Comparison of ENCODE assay signal across 3 cellular contexts in the genomic region with DNA sequence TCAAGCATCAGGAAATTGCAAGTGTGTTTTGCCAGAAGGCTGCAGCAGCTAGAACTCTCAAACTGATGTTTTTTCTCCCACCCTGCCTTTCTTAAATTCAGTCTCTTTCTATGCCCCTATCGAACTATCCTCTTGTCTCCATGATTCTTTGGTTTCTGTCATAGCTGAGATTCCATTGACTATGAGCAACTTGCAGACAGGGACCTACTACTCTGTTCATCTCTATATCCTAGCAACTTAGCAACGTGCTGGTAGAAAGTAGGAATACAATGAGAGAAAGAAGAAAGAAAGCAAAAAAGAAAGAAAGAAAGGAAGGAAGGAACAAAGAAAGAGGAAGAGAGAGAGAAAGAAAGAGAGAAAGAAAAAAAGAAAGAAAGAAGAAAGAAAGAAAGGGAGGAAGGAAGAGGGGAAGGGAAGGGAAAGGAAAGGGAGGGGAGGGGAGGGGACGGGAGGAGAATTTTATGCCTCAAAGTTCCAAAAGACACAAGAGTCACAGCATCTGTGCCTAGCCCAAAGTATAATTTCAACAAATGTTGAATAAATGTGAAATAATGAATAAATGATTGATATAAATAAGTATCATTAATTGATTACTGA.
TF ChIP-seq lines count a peak whose summit lies in the region.

No MANE protein-coding gene starts in this region.

TF ChIP-seq in GM23338, 12 proteins besides CTCF, POLR2A, EP300 and RAD21 (continues in another document):
- TF ChIP-seq ZNF331 (CRISPR knock-in tag; IDR thresholded peaks at IDR 0.05; ENCODE audit: low read depth): no peak
- TF ChIP-seq POLR2AphosphoS5 (IDR thresholded peaks at IDR 0.05; ENCODE audit: low read depth): no peak
- TF ChIP-seq, protein P1, sequence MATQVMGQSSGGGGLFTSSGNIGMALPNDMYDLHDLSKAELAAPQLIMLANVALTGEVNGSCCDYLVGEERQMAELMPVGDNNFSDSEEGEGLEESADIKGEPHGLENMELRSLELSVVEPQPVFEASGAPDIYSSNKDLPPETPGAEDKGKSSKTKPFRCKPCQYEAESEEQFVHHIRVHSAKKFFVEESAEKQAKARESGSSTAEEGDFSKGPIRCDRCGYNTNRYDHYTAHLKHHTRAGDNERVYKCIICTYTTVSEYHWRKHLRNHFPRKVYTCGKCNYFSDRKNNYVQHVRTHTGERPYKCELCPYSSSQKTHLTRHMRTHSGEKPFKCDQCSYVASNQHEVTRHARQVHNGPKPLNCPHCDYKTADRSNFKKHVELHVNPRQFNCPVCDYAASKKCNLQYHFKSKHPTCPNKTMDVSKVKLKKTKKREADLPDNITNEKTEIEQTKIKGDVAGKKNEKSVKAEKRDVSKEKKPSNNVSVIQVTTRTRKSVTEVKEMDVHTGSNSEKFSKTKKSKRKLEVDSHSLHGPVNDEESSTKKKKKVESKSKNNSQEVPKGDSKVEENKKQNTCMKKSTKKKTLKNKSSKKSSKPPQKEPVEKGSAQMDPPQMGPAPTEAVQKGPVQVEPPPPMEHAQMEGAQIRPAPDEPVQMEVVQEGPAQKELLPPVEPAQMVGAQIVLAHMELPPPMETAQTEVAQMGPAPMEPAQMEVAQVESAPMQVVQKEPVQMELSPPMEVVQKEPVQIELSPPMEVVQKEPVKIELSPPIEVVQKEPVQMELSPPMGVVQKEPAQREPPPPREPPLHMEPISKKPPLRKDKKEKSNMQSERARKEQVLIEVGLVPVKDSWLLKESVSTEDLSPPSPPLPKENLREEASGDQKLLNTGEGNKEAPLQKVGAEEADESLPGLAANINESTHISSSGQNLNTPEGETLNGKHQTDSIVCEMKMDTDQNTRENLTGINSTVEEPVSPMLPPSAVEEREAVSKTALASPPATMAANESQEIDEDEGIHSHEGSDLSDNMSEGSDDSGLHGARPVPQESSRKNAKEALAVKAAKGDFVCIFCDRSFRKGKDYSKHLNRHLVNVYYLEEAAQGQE (IDR thresholded peaks at IDR 0.05; ENCODE audit: unreplicated experiment): no peak
- TF ChIP-seq CREB1 (CRISPR knock-in tag; IDR thresholded peaks at IDR 0.05; ENCODE audit: low read depth): no peak
- TF ChIP-seq EZH2phosphoT487 (IDR thresholded peaks at IDR 0.05; ENCODE audit: unreplicated experiment): no peak
- TF ChIP-seq EZH2 (IDR thresholded peaks at IDR 0.05; ENCODE audit: low read depth, unreplicated experiment): no peak
- TF ChIP-seq, protein P2, sequence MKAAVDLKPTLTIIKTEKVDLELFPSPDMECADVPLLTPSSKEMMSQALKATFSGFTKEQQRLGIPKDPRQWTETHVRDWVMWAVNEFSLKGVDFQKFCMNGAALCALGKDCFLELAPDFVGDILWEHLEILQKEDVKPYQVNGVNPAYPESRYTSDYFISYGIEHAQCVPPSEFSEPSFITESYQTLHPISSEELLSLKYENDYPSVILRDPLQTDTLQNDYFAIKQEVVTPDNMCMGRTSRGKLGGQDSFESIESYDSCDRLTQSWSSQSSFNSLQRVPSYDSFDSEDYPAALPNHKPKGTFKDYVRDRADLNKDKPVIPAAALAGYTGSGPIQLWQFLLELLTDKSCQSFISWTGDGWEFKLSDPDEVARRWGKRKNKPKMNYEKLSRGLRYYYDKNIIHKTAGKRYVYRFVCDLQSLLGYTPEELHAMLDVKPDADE (IDR thresholded peaks at IDR 0.05): no peak
- no peak for TF ChIP-seq JUNB (IDR thresholded peaks at IDR 0.05; ENCODE audit: unreplicated experiment)
- TF ChIP-seq ZNF114 (CRISPR knock-in tag; IDR thresholded peaks at IDR 0.05): no peak
- TF ChIP-seq STAT1 (IDR thresholded peaks at IDR 0.05; ENCODE audit: unreplicated experiment): no peak
- TF ChIP-seq NANOG (IDR thresholded peaks at IDR 0.05; ENCODE audit: borderline replicate concordance): no peak

TF ChIP-seq in IMR-90, 13 proteins besides CTCF, POLR2A, EP300 and RAD21:
- TF ChIP-seq, protein P3, sequence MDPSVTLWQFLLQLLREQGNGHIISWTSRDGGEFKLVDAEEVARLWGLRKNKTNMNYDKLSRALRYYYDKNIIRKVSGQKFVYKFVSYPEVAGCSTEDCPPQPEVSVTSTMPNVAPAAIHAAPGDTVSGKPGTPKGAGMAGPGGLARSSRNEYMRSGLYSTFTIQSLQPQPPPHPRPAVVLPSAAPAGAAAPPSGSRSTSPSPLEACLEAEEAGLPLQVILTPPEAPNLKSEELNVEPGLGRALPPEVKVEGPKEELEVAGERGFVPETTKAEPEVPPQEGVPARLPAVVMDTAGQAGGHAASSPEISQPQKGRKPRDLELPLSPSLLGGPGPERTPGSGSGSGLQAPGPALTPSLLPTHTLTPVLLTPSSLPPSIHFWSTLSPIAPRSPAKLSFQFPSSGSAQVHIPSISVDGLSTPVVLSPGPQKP (IDR thresholded peaks at IDR 0.05; ENCODE audit: borderline replicate concordance, low read depth, low read length): no peak
- TF ChIP-seq CHD1 (IDR thresholded peaks at IDR 0.05; ENCODE audit: low read depth, low read length) (no peak), NFE2L2 (IDR thresholded peaks at IDR 0.05; ENCODE audit: low read depth, low read length) (no peak), RCOR1 (IDR thresholded peaks at IDR 0.05; ENCODE audit: insufficient replicate concordance, low read length) (no peak), FOS (IDR thresholded peaks at IDR 0.05; ENCODE audit: low read depth, low read length) (no peak), BHLHE40 (IDR thresholded peaks at IDR 0.05; ENCODE audit: low read depth, low read length) (no peak)

TF ChIP-seq in K562, 482 proteins besides CTCF, POLR2A, EP300 and RAD21:
- TF ChIP-seq, protein P4, sequence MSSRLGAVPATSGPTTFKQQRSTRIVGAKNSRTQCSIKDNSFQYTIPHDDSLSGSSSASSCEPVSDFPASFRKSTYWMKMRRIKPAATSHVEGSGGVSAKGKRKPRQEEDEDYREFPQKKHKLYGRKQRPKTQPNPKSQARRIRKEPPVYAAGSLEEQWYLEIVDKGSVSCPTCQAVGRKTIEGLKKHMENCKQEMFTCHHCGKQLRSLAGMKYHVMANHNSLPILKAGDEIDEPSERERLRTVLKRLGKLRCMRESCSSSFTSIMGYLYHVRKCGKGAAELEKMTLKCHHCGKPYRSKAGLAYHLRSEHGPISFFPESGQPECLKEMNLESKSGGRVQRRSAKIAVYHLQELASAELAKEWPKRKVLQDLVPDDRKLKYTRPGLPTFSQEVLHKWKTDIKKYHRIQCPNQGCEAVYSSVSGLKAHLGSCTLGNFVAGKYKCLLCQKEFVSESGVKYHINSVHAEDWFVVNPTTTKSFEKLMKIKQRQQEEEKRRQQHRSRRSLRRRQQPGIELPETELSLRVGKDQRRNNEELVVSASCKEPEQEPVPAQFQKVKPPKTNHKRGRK (tag; IDR thresholded peaks at IDR 0.05): peak; percentile 94
- no peak for TF ChIP-seq RBM17 (IDR thresholded peaks at IDR 0.05; ENCODE audit: borderline replicate concordance, low read depth, low read length)
- TF ChIP-seq, protein P5, sequence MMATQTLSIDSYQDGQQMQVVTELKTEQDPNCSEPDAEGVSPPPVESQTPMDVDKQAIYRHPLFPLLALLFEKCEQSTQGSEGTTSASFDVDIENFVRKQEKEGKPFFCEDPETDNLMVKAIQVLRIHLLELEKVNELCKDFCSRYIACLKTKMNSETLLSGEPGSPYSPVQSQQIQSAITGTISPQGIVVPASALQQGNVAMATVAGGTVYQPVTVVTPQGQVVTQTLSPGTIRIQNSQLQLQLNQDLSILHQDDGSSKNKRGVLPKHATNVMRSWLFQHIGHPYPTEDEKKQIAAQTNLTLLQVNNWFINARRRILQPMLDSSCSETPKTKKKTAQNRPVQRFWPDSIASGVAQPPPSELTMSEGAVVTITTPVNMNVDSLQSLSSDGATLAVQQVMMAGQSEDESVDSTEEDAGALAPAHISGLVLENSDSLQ (IDR thresholded peaks at IDR 0.05): no peak
